In genomic region chr14:37172936-37173613, GRCh38 we compare ENCODE assay signal across 8 cellular contexts. TPM values are rescaled to one million over a fixed set of nuclear protein-coding genes. Genes with fewer than 3 reads are reported as not detected.
DNase-seq lines count a peak whose midpoint lies in the region; ATAC-seq and TF ChIP-seq lines count a peak whose summit lies in the region.

No MANE protein-coding gene starts in this region.

- H3K9me3 Mint-ChIP-seq in stimulated activated naive B cell treated with anti-CD40 and anti-IgM and Interleukin-4, amounts not matched to agents 10 μg/mL and 1 μg/mL and 100 μg/mL, for 72 hours, result no peaks in the 10 kb centered on the region

- no peaks in the 10 kb centered on the region for H3K4me1 Mint-ChIP-seq in stimulated activated naive B cell treated with anti-CD40 and anti-IgM and Interleukin-4, amounts not matched to agents 10 μg/mL and 1 μg/mL and 100 μg/mL, for 72 hours

- TF ChIP-seq CTCF in HCT116 (IDR thresholded peaks at IDR 0.05 in 2 of 3, conservative IDR thresholded peaks at IDR 0.05 in 1 of 3; ENCODE audit: borderline replicate concordance in 1 of 3, insufficient read depth in 1 of 3, low read depth in 2 of 3, low read length in 2 of 3) (no peak), astrocyte of the cerebellum (IDR thresholded peaks at IDR 0.05; ENCODE audit: low read depth, low read length, missing control alignments) (no peak)

- H3K9ac ChIP-seq in HCT116 (ENCODE audit: low read length) (peak overlapping the region; percentile 93), iPS-15b (ENCODE audit: low read depth, low read length) (peak overlapping the region; percentile 92), skeletal muscle satellite cell (ENCODE audit: low read depth, low read length) (peak overlapping the region; percentile 79)

- POLR2A ChIA-PET in HCT116 (lab: Charles Lee), result no interaction called here

- no peak for ATAC-seq in HCT116
- ATAC-seq in GM21381 (IDR thresholded peaks at IDR 0.05; ENCODE audit: unreplicated experiment), result no peak
- no peak for ATAC-seq in stimulated activated naive B cell treated with anti-CD40 and anti-IgM and Interleukin-4, amounts not matched to agents 10 μg/mL and 1 μg/mL and 100 μg/mL, for 72 hours (replicated peaks)

- H3K36me3 ChIP-seq in HCT116 (ENCODE audit: control insufficient read depth in 1 of 2, insufficient read depth in 2 of 2, low read length in 2 of 2) (no peaks in the 10 kb centered on the region), iPS-15b (ENCODE audit: control insufficient read depth, insufficient read depth, low read length) (no peaks in the 10 kb centered on the region), skeletal muscle satellite cell (ENCODE audit: insufficient read depth, low read length) (no peaks in the 10 kb centered on the region)

- intact Hi-C loops in HCT116 (cut with micrococcal nuclease), result no loop called here

- in situ Hi-C loops in astrocyte of the cerebellum (cut with HindIII; ENCODE audit: low sequenced_read_pairs), result no loop called here

- H3K4me1 ChIP-seq in HCT116 (ENCODE audit: control insufficient read depth in 1 of 2, insufficient read depth in 2 of 2, low read length in 2 of 2) (peaks cover 6% of the 10 kb centered on the region in 2 experiments), iPS-15b (ENCODE audit: control insufficient read depth, insufficient read depth, low read length) (peaks cover 11% of the 10 kb centered on the region), skeletal muscle satellite cell (ENCODE audit: control insufficient read depth, insufficient read depth, low read length) (peaks cover 3% of the 10 kb centered on the region)

- H3K4me3 Mint-ChIP-seq in stimulated activated naive B cell treated with anti-CD40 and anti-IgM and Interleukin-4, amounts not matched to agents 10 μg/mL and 1 μg/mL and 100 μg/mL, for 72 hours, result no peak overlapping the region

- CTCF ChIA-PET in HCT116 (lab: Charles Lee), result no interaction called here

- peak overlapping the region; percentile 88 to 89 for H3K4me3 ChIP-seq in HCT116 (replicated peaks in 1 of 2; ENCODE audit: low read depth in 1 of 2, low read length in 2 of 2)
- peak overlapping the region; percentile 68 for H3K4me3 ChIP-seq in astrocyte of the cerebellum (ENCODE audit: low read depth, low read length)
- H3K4me3 ChIP-seq in iPS-15b (ENCODE audit: low read depth, low read length), result peak overlapping the region; percentile 82
- peak overlapping the region; percentile 84 for H3K4me3 ChIP-seq in skeletal muscle satellite cell (ENCODE audit: low read length)

- H3K27me3 ChIP-seq in HCT116 (ENCODE audit: insufficient read depth, low read length) (no peaks in the 10 kb centered on the region), iPS-15b (ENCODE audit: control insufficient read depth, insufficient read depth, low read length) (no peaks in the 10 kb centered on the region), skeletal muscle satellite cell (ENCODE audit: control insufficient read depth, insufficient read depth, low read length) (no peaks in the 10 kb centered on the region)

- H3K36me3 Mint-ChIP-seq in stimulated activated naive B cell treated with anti-CD40 and anti-IgM and Interleukin-4, amounts not matched to agents 10 μg/mL and 1 μg/mL and 100 μg/mL, for 72 hours, result no peaks in the 10 kb centered on the region

- no peak overlapping the region for H3K27ac Mint-ChIP-seq in stimulated activated naive B cell treated with anti-CD40 and anti-IgM and Interleukin-4, amounts not matched to agents 10 μg/mL and 1 μg/mL and 100 μg/mL, for 72 hours

- H3K27me3 Mint-ChIP-seq in stimulated activated naive B cell treated with anti-CD40 and anti-IgM and Interleukin-4, amounts not matched to agents 10 μg/mL and 1 μg/mL and 100 μg/mL, for 72 hours, result peaks cover 7 to 8% of the 10 kb centered on the region in 2 donors

- no peak for TF ChIP-seq RAD21 in HCT116 (IDR thresholded peaks at IDR 0.05; ENCODE audit: low read depth)

- H3K4me2 ChIP-seq in HCT116 (ENCODE audit: low read length), result peak overlapping the region; percentile 82
- H3K4me2 ChIP-seq in skeletal muscle satellite cell (ENCODE audit: low read length), result peak overlapping the region; percentile 93

- TF ChIP-seq POLR2A in HCT116 (IDR thresholded peaks at IDR 0.05; ENCODE audit: borderline replicate concordance, extremely low read depth, insufficient read depth, insufficient read length), result no peak

- peaks cover 5% of the 10 kb centered on the region; the same call in 1 of the 2 replicates for H3K79me2 ChIP-seq in HCT116 (ENCODE audit: insufficient read depth, low read length)

- RAD21 ChIA-PET in HCT116 (lab: Charles Lee; ENCODE audit: low non-redundant PET in 1 of 2, low total read pairs in 2 of 2, uncharacterized antibody in 2 of 2, unreplicated experiment in 2 of 2), result no interaction called here

- H3K9me3 ChIP-seq in HCT116 (ENCODE audit: control insufficient read depth in 1 of 2, insufficient read depth in 1 of 2, low read depth in 1 of 2, low read length in 2 of 2), result no peaks in the 10 kb centered on the region
- no peaks in the 10 kb centered on the region for H3K9me3 ChIP-seq in iPS-15b (ENCODE audit: control insufficient read depth, insufficient read depth, low read length)
- no peaks in the 10 kb centered on the region for H3K9me3 ChIP-seq in skeletal muscle satellite cell (replicated peaks; ENCODE audit: low read length)

- no peaks in the 10 kb centered on the region for H4K20me1 ChIP-seq in HCT116 (ENCODE audit: insufficient read depth)

- H2AFZ ChIP-seq in HCT116 (ENCODE audit: low read depth, low read length, poor library complexity, severe bottlenecking), result no peak overlapping the region

- H3K27ac ChIP-seq in HCT116 (ENCODE audit: low read depth, low read length), result peak overlapping the region; percentile 90; the same call in 1 of the 2 replicates

- BruUV-seq in HCT116 (replicated peaks; lab: Mats Ljungman, UMichigan), result no TSS peak

- DNase-seq in HCT116 (ENCODE audit: low read depth, low spot score), result no peak
- DNase-seq in astrocyte of the cerebellum (ENCODE audit: low read depth), result no peak
- no peak for DNase-seq in mucosa of gallbladder (ENCODE audit: low spot score)
- no peak for DNase-seq in stimulated activated naive B cell treated with anti-CD40 and anti-IgM and Interleukin-4, amounts not matched to agents 10 μg/mL and 1 μg/mL and 100 μg/mL, for 72 hours
- DNase-seq in AG08395 (ENCODE audit: low spot score), result no peak

- no peaks in the 10 kb centered on the region for H3K9me2 ChIP-seq in HCT116 (ENCODE audit: insufficient read depth)

TF ChIP-seq in HCT116, 20 proteins besides CTCF, POLR2A, EP300 and RAD21 (continues in another document):
- TF ChIP-seq ATF3 (IDR thresholded peaks at IDR 0.05) (no peak), CBX3 (IDR thresholded peaks at IDR 0.05; ENCODE audit: low read depth) (no peak), ZNF274 (IDR thresholded peaks at IDR 0.05; ENCODE audit: low read depth, low read length) (no peak), FOSL1 (IDR thresholded peaks at IDR 0.05; ENCODE audit: low read depth) (no peak), EZH2 (IDR thresholded peaks at IDR 0.05) (no peak), ZBTB33 (IDR thresholded peaks at IDR 0.05; ENCODE audit: extremely low read depth, insufficient replicate concordance, low read length) (no peak), SRF (IDR thresholded peaks at IDR 0.05; ENCODE audit: low read depth) (no peak), REST (IDR thresholded peaks at IDR 0.05; ENCODE audit: low read depth) (no peak)

RNA-seq across cellular contexts. Expression of gene SLC25A21, which starts 0.7 kb away (rescaled TPM):
- total RNA-seq in HCT116 (2021; ENCODE audit: unreplicated experiment), result 3.5 TPM
- polyA plus RNA-seq in HCT116 (2012), result 0.55 and 1.1 TPM in 2 replicates
- 0.87 and 1.8 TPM in 2 replicates for total RNA-seq in skeletal muscle satellite cell (2012; rRNA removed)
- total RNA-seq in mucosa of gallbladder, result 1.6 TPM

RNA-seq across cellular contexts. Expression of gene MIPOL1, which starts 24.7 kb away (rescaled TPM):
- total RNA-seq in HCT116 (2021; ENCODE audit: unreplicated experiment) (15.4 TPM), mucosa of gallbladder (12.3 TPM)
- 5.0 and 5.4 TPM in 2 replicates for polyA plus RNA-seq in HCT116 (2012)
- 10.9 and 18.3 TPM in 2 replicates for total RNA-seq in skeletal muscle satellite cell (2012; rRNA removed)
